Comparison of ENCODE assay signal across 7 cellular contexts in genomic region chr2:108595677-108596232, GRCh38.
DNase-seq lines count a peak whose midpoint lies in the region; ATAC-seq and TF ChIP-seq lines count a peak whose summit lies in the region.
"Not testable (repeated sequence)": the region's sequence is repeated elsewhere in the genome, so short reads cannot be mapped to it uniquely, and the experiment has no call there.

No MANE protein-coding gene starts in this region.

- H3K4me3 Mint-ChIP-seq in GM23338: not testable (repeated sequence)
- peak overlapping the region; percentile 19 for H3K4me3 Mint-ChIP-seq in activated B cell treated with CpG ODN at 0.5 μM for 24 hours

- not testable (repeated sequence) for H3K4me3 ChIP-seq in GM23338; PC-3 (ENCODE audit: low read length); muscle layer of colon (ENCODE audit: low read depth in 1 of 2, low read length in 2 of 2); skin epidermis

- BruUV-seq in PC-3 (replicated peaks; lab: Mats Ljungman, UMichigan): not testable (repeated sequence)

- not testable (repeated sequence) for H4K20me1 ChIP-seq in GM23338 (replicated peaks; ENCODE audit: insufficient read depth); PC-3 (ENCODE audit: low read length)

- not testable (repeated sequence) for H3F3A ChIP-seq in GM23338 (replicated peaks; ENCODE audit: low read depth)
- H3F3A ChIP-seq in PC-3 (ENCODE audit: low read length, unreplicated experiment): peaks cover 23% of the 10 kb centered on the region

- H3K4me1 ChIP-seq in GM23338 (ENCODE audit: insufficient read depth) (peaks cover 35% of the 10 kb centered on the region), PC-3 (ENCODE audit: insufficient read depth, low read length) (peaks cover 41% of the 10 kb centered on the region), muscle layer of colon (ENCODE audit: insufficient read depth, low read length) (peaks cover 46% of the 10 kb centered on the region)

- not testable (repeated sequence) for H3K9me3 Mint-ChIP-seq in GM23338, activated B cell treated with CpG ODN at 0.5 μM for 24 hours

- H3K36me3 ChIP-seq in GM23338 (ENCODE audit: insufficient read depth); PC-3 (ENCODE audit: low read depth, low read length); muscle layer of colon (ENCODE audit: insufficient read depth, low read length): not testable (repeated sequence)

- not testable (repeated sequence) for H3K36me3 Mint-ChIP-seq in GM23338 (ENCODE audit: low read depth); activated B cell treated with CpG ODN at 0.5 μM for 24 hours (ENCODE audit: low read depth)

- intact Hi-C loops in PC-3 (cut with micrococcal nuclease) (loop anchor here (2.0 kb wide), 1 partner anchor 21 kb away; no protein-coding TSS in a partner anchor), activated B cell treated with CpG ODN at 0.5 μM for 24 hours (cut with micrococcal nuclease) (loop anchor here (1.0 kb wide), 1 partner anchor 17 kb away; no protein-coding TSS in a partner anchor)

- TF ChIP-seq POLR2A in erythroblast (IDR thresholded peaks at IDR 0.05; ENCODE audit: low read length): not testable (repeated sequence)

- not testable (repeated sequence) for H3K27me3 ChIP-seq in GM23338 (ENCODE audit: insufficient read depth); PC-3 (ENCODE audit: low read length); muscle layer of colon (ENCODE audit: control insufficient read depth in 1 of 2, insufficient read depth in 2 of 2, low read length in 2 of 2)

- H3K27me3 Mint-ChIP-seq in GM23338 (ENCODE audit: insufficient read depth, low read depth, poor library complexity); activated B cell treated with CpG ODN at 0.5 μM for 24 hours: not testable (repeated sequence)

- not testable (repeated sequence) for H2AFZ ChIP-seq in GM23338; PC-3 (ENCODE audit: low read length)

- H3K27ac ChIP-seq in GM23338 (ENCODE audit: low read depth) (peak overlapping the region; percentile 27; the same call in 1 of the 2 replicates), PC-3 (ENCODE audit: low read length) (peak overlapping the region; percentile 85), muscle layer of colon (ENCODE audit: low read depth, low read length) (peak overlapping the region; percentile 44), skin epidermis (peak overlapping the region in 16 of 21 experiments; percentile 24 to 89 (median 74))

- CTCF ChIA-PET in PC-3 (lab: Charles Lee): not testable (repeated sequence)
- CTCF ChIA-PET in activated B cell treated with CpG ODN at 0.5 μM for 24 hours (lab: Charles Lee): interaction anchor here (1.0 to 4.0 kb wide), 3 partner anchors 9 to 40 kb away, joined by 3 to 29 read pairs (median 4); no protein-coding TSS in a partner anchor

- H3K9me3 ChIP-seq in PC-3 (ENCODE audit: low read length); muscle layer of colon (ENCODE audit: low read length): not testable (repeated sequence)

- peak; percentile 49; the same call in 2 of the 3 replicates for ATAC-seq in GM23338
- ATAC-seq in PC-3: 0 out of 2 replicates have a peak, but pooled peaks have one; percentile 8
- ATAC-seq in activated B cell treated with CpG ODN at 0.5 μM for 24 hours (ENCODE audit: low read depth): not testable (repeated sequence)

- peak overlapping the region; percentile 74; the same call in 1 of the 2 replicates for H3K27ac Mint-ChIP-seq in GM23338
- peak overlapping the region; percentile 83 for H3K27ac Mint-ChIP-seq in activated B cell treated with CpG ODN at 0.5 μM for 24 hours

- not testable (repeated sequence) for H3K9me2 ChIP-seq in GM23338 (ENCODE audit: insufficient read depth); PC-3 (replicated peaks; ENCODE audit: low read length)

- H3K9ac ChIP-seq in PC-3 (ENCODE audit: low read length): 0 out of 2 replicates have a peak overlapping the region, but pooled peaks have one; percentile 8
- not testable (repeated sequence) for H3K9ac ChIP-seq in muscle layer of colon (ENCODE audit: low read length)

- H3K79me2 ChIP-seq in GM23338 (replicated peaks; ENCODE audit: insufficient read depth) (peaks cover 35% of the 10 kb centered on the region), PC-3 (ENCODE audit: low read length) (peaks cover 40% of the 10 kb centered on the region)

- peaks cover 30% of the 10 kb centered on the region for H3K4me1 Mint-ChIP-seq in GM23338
- H3K4me1 Mint-ChIP-seq in activated B cell treated with CpG ODN at 0.5 μM for 24 hours: peaks cover 65% of the 10 kb centered on the region

- H3K4me2 ChIP-seq in GM23338: not testable (repeated sequence)
- H3K4me2 ChIP-seq in PC-3 (ENCODE audit: low read length): peak overlapping the region; percentile 75

- POLR2A ChIA-PET in PC-3 (lab: Charles Lee; ENCODE audit: unreplicated experiment): not testable (repeated sequence)
- POLR2A ChIA-PET in activated B cell treated with CpG ODN at 0.5 μM for 24 hours (lab: Charles Lee): interaction anchor here (1.4 to 2.1 kb wide), 3 partner anchors 16 to 25 kb away, joined by 4 to 9 read pairs (median 5); no protein-coding TSS in a partner anchor

- not testable (repeated sequence) for TF ChIP-seq CTCF in GM23338 (conservative IDR thresholded peaks at IDR 0.05; ENCODE audit: low read depth in 2 of 2); PC-3 (conservative IDR thresholded peaks at IDR 0.05; ENCODE audit: low read depth, low read length); activated B cell treated with CpG ODN at 0.5 μM for 24 hours (IDR thresholded peaks at IDR 0.05)

- DNase-seq in GM23338 (ENCODE audit: low spot score); PC-3; activated B cell treated with CpG ODN at 0.5 μM for 24 hours: not testable (repeated sequence)
- peak; percentile 30 for DNase-seq in astrocyte of the hippocampus (ENCODE audit: low read depth, low spot score)
- DNase-seq in erythroblast (lab: John Stamatoyannopoulos, UW): peak; percentile 8 to 31

Comparison
In these comparisons a context has a peak if more than half of its experiments do, and no peak if none do; other contexts are left out.
1. H3K27ac ChIP-seq: peak in every context shown above with its lines; median percentile 85 in PC-3; 74 in skin epidermis; 44 in muscle layer of colon; 27 in GM23338.